In genomic region chr10:67521546-67521945, GRCh38 we compare ENCODE assay signal across 15 cellular contexts.
A peak's percentile ranks its signal among the peaks of the same experiment; 100 is the strongest.
DNase-seq lines count a peak whose midpoint lies in the region; ATAC-seq and TF ChIP-seq lines count a peak whose summit lies in the region.
"Had no signal": no experiment of that assay in that cellular context is flagged by ENCODE, and none has a peak within 500 bp of the region (broad histone marks: within the 10 kb centered on the region; RNA-seq: fewer than 3 reads in every experiment).

No MANE protein-coding gene starts in this region.

- DNase-seq in cardiac muscle cell (ENCODE audit: low read depth in 1 of 2, low spot score in 1 of 2) (no peak), left ventricle myocardium inferior (no peak), NOMO-1 treated with DMSO at 0.1 percent for 48 hours (lab: John Stamatoyannopoulos, UW; ENCODE audit: unreplicated experiment) (no peak), NCI-H128 (lab: John Stamatoyannopoulos, UW; ENCODE audit: unreplicated experiment) (no peak), thyroid gland (no peak)
- DNase-seq: NCI-H1436 treated with DMSO at 0.1 percent for 48 hours, NCI-H2029 treated with DMSO at 0.1 percent for 48 hours, SHP77 treated with DMSO at 0.1 percent for 48 hours had no signal

- H3K27ac ChIP-seq in cardiac muscle cell (peak overlapping the region; percentile 29), left ventricle myocardium inferior (replicated peaks) (no peak overlapping the region), thyroid gland (no peak overlapping the region)
- H3K27ac ChIP-seq: 22Rv1 had no signal

- no peaks in the 10 kb centered on the region for H3K9me3 ChIP-seq in cardiac muscle cell (ENCODE audit: low read depth)
- H3K9me3 ChIP-seq in left ventricle myocardium inferior (replicated peaks) = no peaks in the 10 kb centered on the region
- no peaks in the 10 kb centered on the region for H3K9me3 ChIP-seq in thyroid gland

- ATAC-seq in HG03432 (IDR thresholded peaks at IDR 0.05; ENCODE audit: unreplicated experiment) = peak; percentile 35
- ATAC-seq in activated T-helper 17 cell treated with anti-CD3 and anti-CD28 coated beads, Interleukin-2, amount 50 U/mL, for 72 hours (replicated peaks) = no peak
- ATAC-seq in HG02588 (IDR thresholded peaks at IDR 0.05; ENCODE audit: unreplicated experiment) = no peak

- peaks cover 15% of the 10 kb centered on the region for H3K4me1 ChIP-seq in cardiac muscle cell (ENCODE audit: low read depth)
- peaks cover 13% of the 10 kb centered on the region for H3K4me1 ChIP-seq in left ventricle myocardium inferior
- H3K4me1 ChIP-seq in thyroid gland = no peaks in the 10 kb centered on the region

- H3K36me3 ChIP-seq in cardiac muscle cell = no peaks in the 10 kb centered on the region
- H3K36me3 ChIP-seq in left ventricle myocardium inferior = no peaks in the 10 kb centered on the region
- no peaks in the 10 kb centered on the region for H3K36me3 ChIP-seq in thyroid gland

- intact Hi-C loops in left ventricle myocardium inferior (cut with micrococcal nuclease) = no loop called here
- intact Hi-C loops in thyroid gland (cut with DNase I) = no loop called here

- no peak for TF ChIP-seq POLR2A in thyroid gland (IDR thresholded peaks at IDR 0.05)

- H3K27ac Mint-ChIP-seq in activated T-helper 17 cell treated with anti-CD3 and anti-CD28 coated beads, Interleukin-2, amount 50 U/mL, for 72 hours = peak overlapping the region; percentile 29
- H3K27ac Mint-ChIP-seq: CD4-positive, alpha-beta memory T cell; HFFc6 had no signal

- peaks cover 9% of the 10 kb centered on the region for H3K4me1 Mint-ChIP-seq in activated T-helper 17 cell treated with anti-CD3 and anti-CD28 coated beads, Interleukin-2, amount 50 U/mL, for 72 hours

- WGBS in thyroid gland, 2 donors = 58 to 61% methylated on average over 2 of the region's 2 CpGs

- H3K4me3 ChIP-seq in cardiac muscle cell (no peak overlapping the region), left ventricle myocardium inferior (no peak overlapping the region), thyroid gland (replicated peaks in 1 of 3) (no peak overlapping the region)
- H3K4me3 ChIP-seq: K562 had no signal

- H3K36me3 Mint-ChIP-seq in activated T-helper 17 cell treated with anti-CD3 and anti-CD28 coated beads, Interleukin-2, amount 50 U/mL, for 72 hours (ENCODE audit: low read depth) = no peaks in the 10 kb centered on the region
- H3K36me3 Mint-ChIP-seq: CD4-positive, alpha-beta memory T cell had no signal

- H3K27me3 Mint-ChIP-seq in activated T-helper 17 cell treated with anti-CD3 and anti-CD28 coated beads, Interleukin-2, amount 50 U/mL, for 72 hours = no peaks in the 10 kb centered on the region

- H3K9me3 Mint-ChIP-seq in activated T-helper 17 cell treated with anti-CD3 and anti-CD28 coated beads, Interleukin-2, amount 50 U/mL, for 72 hours = no peaks in the 10 kb centered on the region
- H3K9me3 Mint-ChIP-seq: CD4-positive, alpha-beta memory T cell; HFFc6 had no signal

- TF ChIP-seq CTCF in cardiac muscle cell (IDR thresholded peaks at IDR 0.05; ENCODE audit: low read depth, low read length) = no peak
- TF ChIP-seq CTCF in left ventricle myocardium inferior (IDR thresholded peaks at IDR 0.05; ENCODE audit: borderline replicate concordance) = no peak
- TF ChIP-seq CTCF in thyroid gland (IDR thresholded peaks at IDR 0.05) = no peak

- H3K4me3 Mint-ChIP-seq in activated T-helper 17 cell treated with anti-CD3 and anti-CD28 coated beads, Interleukin-2, amount 50 U/mL, for 72 hours = peak overlapping the region; percentile 43
- H3K4me3 Mint-ChIP-seq: CD4-positive, alpha-beta memory T cell; HFFc6 had no signal

- H3K27me3 ChIP-seq in cardiac muscle cell (no peaks in the 10 kb centered on the region), left ventricle myocardium inferior (ENCODE audit: low read depth) (no peaks in the 10 kb centered on the region), thyroid gland (no peaks in the 10 kb centered on the region)
